Comparison of ENCODE assay signal across 8 cellular contexts in the genomic region with DNA sequence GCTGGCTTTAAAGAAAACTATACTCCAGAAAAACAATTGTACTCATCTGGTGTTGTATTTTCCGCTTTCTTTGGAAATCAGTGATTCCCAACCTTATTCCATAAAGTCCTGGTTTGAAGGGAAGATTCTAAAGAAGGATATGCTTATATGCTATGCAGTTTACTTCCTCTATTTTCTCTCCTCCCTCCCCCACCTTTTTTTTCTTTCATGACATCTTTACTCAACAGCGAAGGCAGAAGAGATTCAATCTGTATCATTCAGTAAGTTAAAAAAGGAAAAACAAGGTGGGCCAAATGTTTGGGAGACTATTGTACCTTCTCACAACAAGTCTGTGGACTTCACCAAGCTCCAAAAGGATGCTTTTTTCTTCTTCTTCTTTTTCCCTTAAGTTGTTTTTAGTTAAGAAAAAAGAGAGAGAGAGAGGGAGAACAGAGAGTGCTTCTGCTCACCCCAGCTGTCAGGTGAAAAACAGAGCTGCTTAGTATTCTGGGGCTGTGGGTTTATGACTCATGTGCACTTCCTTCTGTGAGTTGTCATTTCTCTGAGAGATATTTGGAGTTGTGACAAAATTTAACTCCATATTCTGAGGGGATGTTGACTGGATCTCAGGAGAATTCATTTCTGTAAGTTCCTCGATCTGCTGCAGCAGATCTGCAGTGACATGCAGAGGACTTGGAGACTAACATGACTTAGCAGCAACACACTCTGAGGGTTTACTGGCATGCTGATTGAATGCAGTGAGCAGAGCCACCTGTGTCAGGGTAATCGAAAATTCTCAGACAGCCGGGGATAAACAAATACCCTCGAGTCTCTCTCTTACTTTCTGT.
DNase-seq lines count a peak whose midpoint lies in the region; ATAC-seq and TF ChIP-seq lines count a peak whose summit lies in the region.

No MANE protein-coding gene starts in this region.

- H3K27ac Mint-ChIP-seq in CD14-positive monocyte: peak overlapping the region; percentile 79 to 91 (median 87)

- H3K36me3 ChIP-seq in body of pancreas (replicated peaks in 1 of 2; ENCODE audit: insufficient read depth in 1 of 2, low read depth in 2 of 2): no peaks in the 10 kb centered on the region
- H3K36me3 ChIP-seq in mesodermal cell (ENCODE audit: control insufficient read depth, insufficient read depth, low read length): no peaks in the 10 kb centered on the region

- 29 to 31% methylated on average over 6 of the region's 6 CpGs for WGBS in body of pancreas, 2 donors
- WGBS in mesodermal cell (ENCODE audit: insufficient coverage in 2 of 2), 2 experiments: 75 to 80% methylated on average over 1 of the region's 6 CpGs

- H3K36me3 Mint-ChIP-seq in CD14-positive monocyte: no peaks in the 10 kb centered on the region

- intact Hi-C loops in CD14-positive monocyte (cut with micrococcal nuclease): loop anchor here in 1 of 2 donors (10.0 kb wide), 1 partner anchor 191 kb away; a partner anchor contains a TSS
- intact Hi-C loops in body of pancreas (cut with DNase I): no loop called here

- TF ChIP-seq POLR2A in body of pancreas (IDR thresholded peaks at IDR 0.05): no peak

- H3K4me1 ChIP-seq in body of pancreas: peaks cover 12% of the 10 kb centered on the region
- H3K4me1 ChIP-seq in mesodermal cell (ENCODE audit: control insufficient read depth, insufficient read depth, low read length, poor library complexity, severe bottlenecking): peaks cover 28% of the 10 kb centered on the region

- no peaks in the 10 kb centered on the region for H3K27me3 ChIP-seq in body of pancreas

- H3K27ac ChIP-seq in body of pancreas: peak overlapping the region in 2 of 4 donors; percentile 22 to 46
- H3K27ac ChIP-seq in mesodermal cell (ENCODE audit: low read depth, low read length, severe bottlenecking): peak overlapping the region; percentile 60

- H3K4me3 ChIP-seq in body of pancreas (no peak overlapping the region), mesodermal cell (ENCODE audit: extremely low read depth, insufficient read depth, low read length, poor library complexity, severe bottlenecking) (no peak overlapping the region)

- ATAC-seq in GM19455 (IDR thresholded peaks at IDR 0.05; ENCODE audit: unreplicated experiment): peak; percentile 86
- peak; percentile 83 for ATAC-seq in HG03520 (IDR thresholded peaks at IDR 0.05; ENCODE audit: unreplicated experiment)
- peak; percentile 53 for ATAC-seq in body of pancreas

- DNase-seq in CD14-positive monocyte (ENCODE audit: low spot score) (peak; percentile 62), T-helper 1 cell (peak in 4 of 5 donors; percentile 18 to 85 (median 26)), body of pancreas (peak in 1 of 4 donors; percentile 41), superior temporal gyrus (ENCODE audit: extremely low spot score) (peak; percentile 58), SHP77 treated with DMSO at 0.1 percent for 48 hours (lab: John Stamatoyannopoulos, UW) (no peak)

- H3K4me1 Mint-ChIP-seq in CD14-positive monocyte: peaks cover 22% of the 10 kb centered on the region

- H3K9me3 Mint-ChIP-seq in CD14-positive monocyte: no peaks in the 10 kb centered on the region

- H3K4me3 Mint-ChIP-seq in CD14-positive monocyte: peak overlapping the region in 1 of 2 donors; percentile 66

- no peak for TF ChIP-seq CTCF in CD14-positive monocyte (IDR thresholded peaks at IDR 0.05)
- no peak for TF ChIP-seq CTCF in body of pancreas (IDR thresholded peaks at IDR 0.05)

- H3K9me3 ChIP-seq in body of pancreas (no peaks in the 10 kb centered on the region), mesodermal cell (ENCODE audit: control insufficient read depth, low read length) (no peaks in the 10 kb centered on the region)

- H3K27me3 Mint-ChIP-seq in CD14-positive monocyte (ENCODE audit: low read depth in 3 of 3): no peaks in the 10 kb centered on the region
